36 cellular contexts compared by ENCODE assay signal in the genomic region with DNA sequence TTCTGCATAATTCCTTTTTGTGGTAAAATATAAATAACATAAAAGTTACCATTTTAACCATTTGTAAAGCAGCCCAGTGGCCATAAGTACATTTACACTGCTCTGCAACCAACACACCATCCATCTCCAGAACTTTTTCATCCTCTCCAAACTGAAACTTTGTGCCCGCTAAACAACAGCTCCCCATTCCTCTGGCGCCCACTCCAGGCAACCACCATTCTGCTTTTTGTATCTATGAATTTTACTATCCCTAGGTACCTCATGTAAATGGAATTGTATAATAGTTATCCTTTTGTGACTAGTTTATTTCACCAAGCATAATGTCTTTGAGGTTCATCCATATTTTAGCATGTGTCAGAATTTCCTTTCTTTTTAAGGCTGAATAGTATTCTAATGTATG.
"Had no signal": no experiment of that assay in that cellular context is flagged by ENCODE, and none has a peak within 500 bp of the region (broad histone marks: within the 10 kb centered on the region; RNA-seq: fewer than 3 reads in every experiment).

No MANE protein-coding gene starts in this region.

- H3K36me3 Mint-ChIP-seq: activated naive CD4-positive, alpha-beta T cell treated with anti-CD3 and anti-CD28 coated beads, Interleukin-2, amount 50 U/mL, for 72 hours had no signal

- H3K9me3 ChIP-seq: adrenal gland, body of pancreas, breast epithelium had no signal

- H3K27me3 Mint-ChIP-seq: activated B cell treated with CpG ODN at 0.5 μM for 24 hours; activated CD4-positive, alpha-beta memory T cell treated with anti-CD3 and anti-CD28 coated beads for 36 hours; activated CD4-positive, alpha-beta T cell treated with anti-CD3 and anti-CD28 coated beads, Interleukin-2, amount 10 ng/mL, durations not matched to agents 24 days and 14 days; activated CD8-positive, alpha-beta T cell treated with anti-CD3 and anti-CD28 coated beads for 36 hours; activated naive CD8-positive, alpha-beta T cell treated with anti-CD3 and anti-CD28 coated beads for 36 hours; activated T-helper 17 cell treated with anti-CD3 and anti-CD28 coated beads, Interleukin-2, amount 50 U/mL, for 72 hours had no signal

- H3K9me3 Mint-ChIP-seq: activated B cell treated with CpG ODN at 0.5 μM for 24 hours; activated CD4-positive, alpha-beta memory T cell treated with anti-CD3 and anti-CD28 coated beads for 36 hours; activated CD4-positive, alpha-beta T cell treated with anti-CD3 and anti-CD28 coated beads, Interleukin-2, amount 10 ng/mL, durations not matched to agents 24 days and 14 days; activated CD8-positive, alpha-beta T cell treated with anti-CD3 and anti-CD28 coated beads for 36 hours; activated naive CD4-positive, alpha-beta T cell treated with anti-CD3 and anti-CD28 coated beads for 36 hours; activated naive CD4-positive, alpha-beta T cell treated with anti-CD3 and anti-CD28 coated beads, Interleukin-2, amount 50 U/mL, for 72 hours; activated naive CD8-positive, alpha-beta T cell treated with anti-CD3 and anti-CD28 coated beads for 36 hours; activated T-cell treated with anti-CD3 and anti-CD28 coated beads, Interleukin-2, amount 50 U/mL, for 4 hours; activated T-cell treated with anti-CD3 and anti-CD28 coated beads, Interleukin-2, amount 50 U/mL, for 72 hours; activated T-helper 1 cell treated with anti-CD3 and anti-CD28 coated beads, Interleukin-12 subunit alpha, Interleukin-12 subunit beta, Interleukin-2, Interleukin-4 antibody, amounts not matched to agents 30 ng/mL and 10 ng/mL and 1 ng/mL, durations not matched to agents 14 hours and 24 hours and 36 hours; activated T-helper 17 cell treated with anti-CD3 and anti-CD28 coated beads, Interleukin-2, amount 50 U/mL, for 72 hours; T-helper 1 cell treated with Interleukin-12 subunit alpha and Interleukin-12 subunit beta and Interleukin-4 antibody, amounts not matched to agents 30 μg/mL and 1 μg/mL, for 36 hours; T-helper 2 cell treated with Interferon-gamma antibody and Interleukin-4, amounts not matched to agents 5 μg/mL and 100 μg/mL, for 36 hours had no signal

- H3K27ac ChIP-seq: adrenal gland, body of pancreas, brain microvascular endothelial cell, breast epithelium, VCaP had no signal

- FAIRE-seq: astrocyte, TTC549 had no signal

- H3K4me3 ChIP-seq: adrenal gland, body of pancreas, breast epithelium had no signal

- H3K4me1 ChIP-seq: adrenal gland, body of pancreas, breast epithelium had no signal

- H3K27me3 ChIP-seq: adrenal gland, body of pancreas, brain microvascular endothelial cell, breast epithelium had no signal

- ATAC-seq: activated CD8-positive, alpha-beta T cell treated with anti-CD3 and anti-CD28 coated beads for 36 hours; activated naive CD4-positive, alpha-beta T cell treated with anti-CD3 and anti-CD28 coated beads, Interleukin-2, amount 50 U/mL, for 72 hours; activated T-cell treated with anti-CD3 and anti-CD28 coated beads, Interleukin-2, amount 50 U/mL, for 4 hours; activated T-cell treated with anti-CD3 and anti-CD28 coated beads, Interleukin-2, amount 50 U/mL, for 72 hours; activated T-helper 17 cell treated with anti-CD3 and anti-CD28 coated beads, Interleukin-2, amount 50 U/mL, for 72 hours; body of pancreas had no signal

- H3K4me1 Mint-ChIP-seq: activated CD4-positive, alpha-beta T cell treated with anti-CD3 and anti-CD28 coated beads, Interleukin-2, amount 10 ng/mL, durations not matched to agents 24 days and 14 days; activated T-helper 17 cell treated with anti-CD3 and anti-CD28 coated beads, Interleukin-2, amount 50 U/mL, for 72 hours had no signal

- H3K4me3 Mint-ChIP-seq: activated B cell treated with CpG ODN at 0.5 μM for 24 hours; activated CD4-positive, alpha-beta memory T cell treated with anti-CD3 and anti-CD28 coated beads for 36 hours; activated CD4-positive, alpha-beta T cell treated with anti-CD3 and anti-CD28 coated beads, Interleukin-2, amount 10 ng/mL, durations not matched to agents 24 days and 14 days; activated CD8-positive, alpha-beta T cell treated with anti-CD3 and anti-CD28 coated beads for 36 hours; activated naive CD4-positive, alpha-beta T cell treated with anti-CD3 and anti-CD28 coated beads for 36 hours; activated naive CD8-positive, alpha-beta T cell treated with anti-CD3 and anti-CD28 coated beads for 36 hours; activated T-cell treated with anti-CD3 and anti-CD28 coated beads, Interleukin-2, amount 50 U/mL, for 4 hours; activated T-cell treated with anti-CD3 and anti-CD28 coated beads, Interleukin-2, amount 50 U/mL, for 72 hours; activated T-helper 1 cell treated with anti-CD3 and anti-CD28 coated beads, Interleukin-12 subunit alpha, Interleukin-12 subunit beta, Interleukin-2, Interleukin-4 antibody, amounts not matched to agents 30 ng/mL and 10 ng/mL and 1 ng/mL, durations not matched to agents 14 hours and 24 hours and 36 hours; activated T-helper 17 cell treated with anti-CD3 and anti-CD28 coated beads, Interleukin-2, amount 50 U/mL, for 72 hours; T-helper 1 cell treated with Interleukin-12 subunit alpha and Interleukin-12 subunit beta and Interleukin-4 antibody, amounts not matched to agents 30 μg/mL and 1 μg/mL, for 36 hours; T-helper 2 cell treated with Interferon-gamma antibody and Interleukin-4, amounts not matched to agents 5 μg/mL and 100 μg/mL, for 36 hours had no signal

- DNase-seq: activated B cell treated with CpG ODN at 0.5 μM for 24 hours; activated CD4-positive, alpha-beta memory T cell treated with anti-CD3 and anti-CD28 coated beads for 36 hours; activated CD4-positive, alpha-beta T cell treated with anti-CD3 and anti-CD28 coated beads for 4 hours; activated CD4-positive, alpha-beta T cell treated with anti-CD3 and anti-CD28 coated beads, Interleukin-2, amount 10 ng/mL, durations not matched to agents 24 days and 14 days; activated CD4-positive, alpha-beta T cell treated with anti-CD3 and anti-CD28 coated beads, Interleukin-2, amount 50 U/mL, for 1 hour; activated CD4-positive, alpha-beta T cell treated with anti-CD3 and anti-CD28 coated beads, Interleukin-2, amount 50 U/mL, for 4 hours; activated CD4-positive, CD25-positive, alpha-beta regulatory T cell treated with anti-CD3 and anti-CD28 coated beads, Interleukin-2, amount 50 U/mL, for 72 hours; activated CD8-positive, alpha-beta memory T cell treated with anti-CD3 and anti-CD28 coated beads, Interleukin-2, amount 50 U/mL, for 4 hours; activated CD8-positive, alpha-beta T cell treated with anti-CD3 and anti-CD28 coated beads for 36 hours; activated effector memory CD4-positive, alpha-beta T cell treated with anti-CD3 and anti-CD28 coated beads, Interleukin-2, amount 50 U/mL, for 16 hours; activated gamma-delta T cell treated with Interleukin-2 at 50 U/mL for 16 hours; activated naive CD4-positive, alpha-beta T cell; activated naive CD4-positive, alpha-beta T cell treated with anti-CD3 and anti-CD28 coated beads for 36 hours; activated naive CD4-positive, alpha-beta T cell treated with anti-CD3 and anti-CD28 coated beads, Interleukin-2, amount 50 U/mL, for 16 hours; activated naive CD8-positive, alpha-beta T cell treated with anti-CD3 and anti-CD28 coated beads for 36 hours; activated T-cell treated with anti-CD3 and anti-CD28 coated beads for 4 hours; activated T-cell treated with anti-CD3 and anti-CD28 coated beads, Interleukin-2, amount 50 U/mL, for 1 hour; activated T-cell treated with anti-CD3 and anti-CD28 coated beads, Interleukin-2, amount 50 U/mL, for 4 hours; activated T-cell treated with anti-CD3 and anti-CD28 coated beads, Interleukin-2, amount 50 U/mL, for 72 hours; adrenal gland; aorta; body of pancreas; brain microvascular endothelial cell; central memory CD4-positive, alpha-beta T cell; T-helper 1 cell; T-helper 2 cell; T-helper 9 cell had no signal

- H3K36me3 ChIP-seq: brain microvascular endothelial cell, breast epithelium had no signal

- H3K27ac Mint-ChIP-seq: activated B cell treated with CpG ODN at 0.5 μM for 24 hours; activated CD4-positive, alpha-beta memory T cell treated with anti-CD3 and anti-CD28 coated beads for 36 hours; activated CD4-positive, alpha-beta T cell treated with anti-CD3 and anti-CD28 coated beads, Interleukin-2, amount 10 ng/mL, durations not matched to agents 24 days and 14 days; activated CD8-positive, alpha-beta T cell treated with anti-CD3 and anti-CD28 coated beads for 36 hours; activated naive CD4-positive, alpha-beta T cell treated with anti-CD3 and anti-CD28 coated beads for 36 hours; activated naive CD4-positive, alpha-beta T cell treated with anti-CD3 and anti-CD28 coated beads, Interleukin-2, amount 50 U/mL, for 72 hours; activated naive CD8-positive, alpha-beta T cell treated with anti-CD3 and anti-CD28 coated beads for 36 hours; activated T-cell treated with anti-CD3 and anti-CD28 coated beads, Interleukin-2, amount 50 U/mL, for 72 hours; activated T-helper 1 cell treated with anti-CD3 and anti-CD28 coated beads, Interleukin-12 subunit alpha, Interleukin-12 subunit beta, Interleukin-2, Interleukin-4 antibody, amounts not matched to agents 30 ng/mL and 10 ng/mL and 1 ng/mL, durations not matched to agents 14 hours and 24 hours and 36 hours; activated T-helper 17 cell treated with anti-CD3 and anti-CD28 coated beads, Interleukin-2, amount 50 U/mL, for 72 hours; T-helper 1 cell treated with Interleukin-12 subunit alpha and Interleukin-12 subunit beta and Interleukin-4 antibody, amounts not matched to agents 30 μg/mL and 1 μg/mL, for 36 hours; T-helper 2 cell treated with Interferon-gamma antibody and Interleukin-4, amounts not matched to agents 5 μg/mL and 100 μg/mL, for 36 hours had no signal
